In the genomic region with DNA sequence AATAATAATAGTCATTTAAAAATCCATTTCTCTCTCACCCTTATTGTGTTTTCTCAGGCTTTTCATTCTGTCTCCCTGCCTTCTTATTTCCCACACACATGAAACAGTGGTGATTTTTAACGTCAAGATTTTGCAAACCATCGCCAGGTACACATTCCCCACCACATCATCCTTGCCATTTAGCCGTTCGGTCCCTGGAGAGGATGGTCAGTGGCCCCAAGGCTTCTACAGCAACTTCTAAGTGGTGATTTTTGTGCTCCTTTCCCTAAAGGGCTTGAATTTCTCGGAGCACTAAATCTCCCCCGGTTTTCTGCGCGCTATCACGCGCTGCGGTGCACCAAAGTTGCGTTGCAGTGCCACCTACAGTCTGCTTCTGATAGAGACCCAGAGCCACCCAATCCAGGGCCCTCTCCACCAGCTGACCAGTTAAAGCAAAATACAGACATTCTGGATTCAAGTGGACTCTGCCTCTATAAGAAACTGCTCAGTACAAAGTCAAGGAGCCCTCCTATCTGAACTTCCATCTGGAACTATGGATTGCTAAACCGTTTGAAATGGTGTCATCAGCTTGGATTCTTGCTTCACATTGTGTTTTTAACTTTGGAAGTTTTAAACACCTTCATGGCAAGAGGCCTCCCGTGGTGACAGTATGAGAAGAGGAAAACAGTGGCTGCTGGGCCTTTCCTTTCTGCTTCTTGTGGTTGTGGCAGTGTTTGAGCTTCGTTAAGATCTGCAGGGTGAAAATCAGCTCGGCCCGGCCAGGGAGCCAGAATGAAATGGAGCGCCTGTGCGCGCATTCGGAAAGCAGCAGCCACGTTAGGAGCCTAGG, we compare ENCODE assay signal across 8 cellular contexts.
DNase-seq lines count a peak whose midpoint lies in the region; ATAC-seq lines count a peak whose summit lies in the region.

No MANE protein-coding gene starts in this region.

- H3K27me3 ChIP-seq in mesendoderm (ENCODE audit: insufficient read depth, low read length, poor library complexity) = no peaks in the 10 kb centered on the region

- no peak overlapping the region for H3K23ac ChIP-seq in mesendoderm (ENCODE audit: low read length)

- H4K5ac ChIP-seq in mesendoderm (ENCODE audit: low read length) = no peak overlapping the region

- H2BK15ac ChIP-seq in mesendoderm (replicated peaks; ENCODE audit: low read depth) = no peak overlapping the region

- H3K79me2 ChIP-seq in mesendoderm (ENCODE audit: control insufficient read depth, insufficient read depth, low read length) = no peaks in the 10 kb centered on the region

- H2AK5ac ChIP-seq in mesendoderm (ENCODE audit: low read length) = no peak overlapping the region

- H2BK120ac ChIP-seq in mesendoderm (ENCODE audit: low read depth, low read length) = no peak overlapping the region

- H3K4ac ChIP-seq in mesendoderm (ENCODE audit: low read depth, low read length) = no peak overlapping the region

- no peak overlapping the region for H4K8ac ChIP-seq in mesendoderm (ENCODE audit: low read depth, low read length)

- peaks cover 2% of the 10 kb centered on the region for H3K4me1 ChIP-seq in mesendoderm (ENCODE audit: control insufficient read depth, low read depth, low read length)

- ATAC-seq in GM18907 (IDR thresholded peaks at IDR 0.05; ENCODE audit: unreplicated experiment) (peak; percentile 96), HG03139 (IDR thresholded peaks at IDR 0.05; ENCODE audit: unreplicated experiment) (peak; percentile 90)

- no CpG with 5 or more reads among the region's 22 CpGs for WGBS in mesendoderm (ENCODE audit: extremely low coverage, insufficient coverage, low lambda C conversion rate)

- H3K4me2 ChIP-seq in mesendoderm (ENCODE audit: low read length) = no peak overlapping the region

- no peak overlapping the region for H3K27ac ChIP-seq in mesendoderm (ENCODE audit: low read depth, low read length)

- peak overlapping the region; percentile 86 for H3K56ac ChIP-seq in mesendoderm (ENCODE audit: low read length)

- H3K79me1 ChIP-seq in mesendoderm (ENCODE audit: low read length) = no peaks in the 10 kb centered on the region

- no peaks in the 10 kb centered on the region for H3K36me3 ChIP-seq in mesendoderm (ENCODE audit: control insufficient read depth, insufficient read depth, low read length)

- H3K4me3 ChIP-seq in mesendoderm (ENCODE audit: low read length) = no peak overlapping the region

- no peak overlapping the region for H2BK5ac ChIP-seq in mesendoderm (ENCODE audit: low read length)

- H3K18ac ChIP-seq in mesendoderm (ENCODE audit: low read length) = no peak overlapping the region

- H3K9ac ChIP-seq in mesendoderm (ENCODE audit: low read length) = peak overlapping the region; percentile 44

- DNase-seq in AML-193 (lab: John Stamatoyannopoulos, UW) = peak; percentile 3 to 39
- peak; percentile 12 for DNase-seq in NCI-H510A (lab: John Stamatoyannopoulos, UW)
- DNase-seq in activated CD4-positive, alpha-beta T cell treated with anti-CD3 and anti-CD28 coated beads, Interleukin-2, amount 50 U/mL, for 48 hours = peak; percentile 75 to 76
- DNase-seq in effector CD8-positive, alpha-beta T cell (lab: John Stamatoyannopoulos, UW) = peak; percentile 4
- peak; percentile 78 for DNase-seq in mesendoderm
- DNase-seq in stimulated activated CD8-positive, alpha-beta memory T cell treated with anti-CD3 and anti-CD28 coated beads, Interleukin-2, amount 100 ng/mL, for 48 hours (ENCODE audit: low read depth in 2 of 2) = peak; percentile 35 to 55

Comparison
In these comparisons a context has a peak if more than half of its experiments do, and no peak if none do; other contexts are left out.
1. DNase-seq: peak in every context shown above with its lines; median percentile 78 in mesendoderm; 76 in activated CD4-positive, alpha-beta T cell treated with anti-CD3 and anti-CD28 coated beads, Interleukin-2, amount 50 U/mL, for 48 hours; 45 in stimulated activated CD8-positive, alpha-beta memory T cell treated with anti-CD3 and anti-CD28 coated beads, Interleukin-2, amount 100 ng/mL, for 48 hours; 21 in AML-193; 12 in NCI-H510A; 4 in effector CD8-positive, alpha-beta T cell.